Comparison of ENCODE assay signal across 12 cellular contexts in the genomic region with DNA sequence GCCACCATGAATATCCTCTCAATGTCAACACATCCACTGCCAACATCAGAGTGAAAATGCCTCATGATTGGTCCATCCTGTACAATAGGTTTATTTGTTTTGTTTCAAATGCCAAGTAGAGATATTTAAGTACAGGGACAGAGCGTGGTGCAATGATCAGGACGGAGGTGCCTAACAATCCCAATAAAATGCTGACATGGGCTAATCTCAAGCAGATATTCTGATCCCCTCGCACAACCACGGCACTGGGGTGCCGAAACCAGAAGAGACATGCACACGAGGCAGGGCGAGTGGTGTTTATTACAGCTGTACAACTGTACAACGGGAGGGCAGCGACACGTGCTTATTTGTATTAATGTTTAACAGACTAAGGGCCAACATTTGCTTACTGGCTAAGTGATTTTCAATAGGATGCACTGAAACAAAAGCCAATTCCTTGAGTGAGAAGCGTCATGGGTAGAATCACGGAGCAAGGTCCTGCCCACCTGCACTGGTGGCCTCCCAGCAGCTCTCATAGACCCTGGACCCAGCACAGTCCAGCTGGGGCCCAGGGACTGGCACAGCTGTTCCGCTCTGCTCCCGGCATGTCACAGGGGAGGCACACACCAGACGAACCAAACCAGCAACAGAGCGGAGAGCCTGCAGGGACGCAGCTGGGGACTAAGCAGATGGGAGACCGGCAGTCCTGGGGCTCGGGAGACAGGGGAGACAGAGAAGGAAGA.
DNase-seq lines count a peak whose midpoint lies in the region; ATAC-seq, FAIRE-seq and TF ChIP-seq lines count a peak whose summit lies in the region.
"Had no signal": no experiment of that assay in that cellular context is flagged by ENCODE, and none has a peak within 500 bp of the region (broad histone marks: within the 10 kb centered on the region; RNA-seq: fewer than 3 reads in every experiment).

No MANE protein-coding gene starts in this region.

- H3K79me2 ChIP-seq in HepG2 (ENCODE audit: insufficient read depth, low read length) = peaks cover 40% of the 10 kb centered on the region

- no peaks in the 10 kb centered on the region for H3K9me3 ChIP-seq in HepG2 (ENCODE audit: low read length)

- TF ChIP-seq CTCF in WTC11 (IDR thresholded peaks at IDR 0.05) (no peak), HepG2 (CRISPR knock-in tag; IDR thresholded peaks at IDR 0.05) (no peak)

- peak overlapping the region; percentile 92 for H3K27ac Mint-ChIP-seq in activated CD4-positive, alpha-beta memory T cell treated with anti-CD3 and anti-CD28 coated beads, Interleukin-2, amount 10 ng/mL, durations not matched to agents 7 days and 5 days
- H3K27ac Mint-ChIP-seq in activated CD4-positive, alpha-beta memory T cell treated with anti-CD3 and anti-CD28 coated beads for 36 hours = no peak overlapping the region
- H3K27ac Mint-ChIP-seq in WTC11 = peak overlapping the region; percentile 53; the same call in 1 of the 2 replicates

- intact Hi-C loops in activated CD4-positive, alpha-beta memory T cell treated with anti-CD3 and anti-CD28 coated beads for 36 hours (cut with micrococcal nuclease) = no loop called here
- intact Hi-C loops in HepG2 (cut with micrococcal nuclease; ENCODE audit: unreplicated experiment) = loop anchor here (1.0 to 10.0 kb wide), 2 partner anchors 105 to 117 kb away; partner anchors contain the start of gene HDAC4

- peaks cover 66% of the 10 kb centered on the region for H3K4me1 ChIP-seq in HepG2 (ENCODE audit: insufficient read depth, low read length)

- no peaks in the 10 kb centered on the region for H3K27me3 ChIP-seq in HepG2 (ENCODE audit: control insufficient read depth in 1 of 2, insufficient read depth in 2 of 2, low read length in 2 of 2)

- CTCF ChIA-PET in activated CD4-positive, alpha-beta memory T cell treated with anti-CD3 and anti-CD28 coated beads, Interleukin-2, amount 10 ng/mL, durations not matched to agents 7 days and 5 days (lab: Charles Lee) = interaction anchor here (0.7 to 1.1 kb wide), 5 partner anchors 10 to 32 kb away, joined by 3 read pairs; no protein-coding TSS in a partner anchor
- CTCF ChIA-PET in activated CD4-positive, alpha-beta memory T cell treated with anti-CD3 and anti-CD28 coated beads for 36 hours (lab: Charles Lee) = interaction anchor here (1.6 kb wide), 2 partner anchors 18 to 24 kb away, joined by 3 to 4 read pairs; no protein-coding TSS in a partner anchor
- CTCF ChIA-PET in WTC11 (lab: Charles Lee) = interaction anchor here (0.6 to 1.0 kb wide), 2 partner anchors 45 to 141 kb away, joined by 4 to 7 read pairs; no protein-coding TSS in a partner anchor
- CTCF ChIA-PET in HepG2 (lab: Yijun Ruan, JAX; ENCODE audit: low intra/inter-chr PET ratio, low total read pairs) = no interaction called here

- FAIRE-seq in HepG2 (lab: Jason Lieb, UNC) (peak; percentile 79), urothelium cell line (lab: Jason Lieb, UNC) (no peak)

- H3K27me3 Mint-ChIP-seq in activated CD4-positive, alpha-beta memory T cell treated with anti-CD3 and anti-CD28 coated beads, Interleukin-2, amount 10 ng/mL, durations not matched to agents 7 days and 5 days = peaks cover 11% of the 10 kb centered on the region
- peaks cover 12% of the 10 kb centered on the region for H3K27me3 Mint-ChIP-seq in activated CD4-positive, alpha-beta memory T cell treated with anti-CD3 and anti-CD28 coated beads for 36 hours
- H3K27me3 Mint-ChIP-seq in WTC11 (ENCODE audit: low read depth) = no peaks in the 10 kb centered on the region

- POLR2A ChIA-PET in activated CD4-positive, alpha-beta memory T cell treated with anti-CD3 and anti-CD28 coated beads, Interleukin-2, amount 10 ng/mL, durations not matched to agents 7 days and 5 days (lab: Charles Lee) = interaction anchor here (0.8 to 2.5 kb wide), 5 partner anchors 14 to 92 kb away, joined by 3 to 22 read pairs (median 5); no protein-coding TSS in a partner anchor
- POLR2A ChIA-PET in activated CD4-positive, alpha-beta memory T cell treated with anti-CD3 and anti-CD28 coated beads for 36 hours (lab: Charles Lee) = interaction anchor here (0.6 kb wide), 1 partner anchor 978 kb away, joined by 3 read pairs; no protein-coding TSS in a partner anchor
- POLR2A ChIA-PET in WTC11 (lab: Charles Lee) = no interaction called here
- POLR2A ChIA-PET in HepG2 (lab: Yijun Ruan, JAX) = interaction anchor here (1.8 kb wide), 1 partner anchor 102 kb away, joined by 4 read pairs; the partner anchor contains the start of gene HDAC4

- peaks cover 69% of the 10 kb centered on the region for H3K4me1 Mint-ChIP-seq in activated CD4-positive, alpha-beta memory T cell treated with anti-CD3 and anti-CD28 coated beads, Interleukin-2, amount 10 ng/mL, durations not matched to agents 7 days and 5 days
- peaks cover 65% of the 10 kb centered on the region for H3K4me1 Mint-ChIP-seq in activated CD4-positive, alpha-beta memory T cell treated with anti-CD3 and anti-CD28 coated beads for 36 hours (ENCODE audit: low read depth)
- peaks cover 63% of the 10 kb centered on the region for H3K4me1 Mint-ChIP-seq in WTC11

- peak overlapping the region; percentile 75 for H3K4me2 ChIP-seq in HepG2 (ENCODE audit: low read depth, low read length)

- no peak for DNase-seq in activated CD4-positive, alpha-beta memory T cell treated with anti-CD3 and anti-CD28 coated beads, Interleukin-2, amount 10 ng/mL, durations not matched to agents 7 days and 5 days
- no peak for DNase-seq in activated CD4-positive, alpha-beta memory T cell treated with anti-CD3 and anti-CD28 coated beads for 36 hours
- DNase-seq in WTC11 (ENCODE audit: low spot score) (peak; percentile 4), HepG2 (ENCODE audit: low spot score) (peak; percentile 87), superior temporal gyrus (ENCODE audit: extremely low spot score) (peak; percentile 69), T1000 (lab: John Stamatoyannopoulos, UW) (no peak), urothelium cell line (ENCODE audit: low spot score) (no peak)
- DNase-seq in central memory CD4-positive, alpha-beta T cell = no peak
- DNase-seq: activated CD8-positive, alpha-beta memory T cell treated with anti-CD3 and anti-CD28 coated beads for 24 hours; cortex of kidney; MV-4-11 had no signal

- ATAC-seq in WTC11 (no peak), HepG2 (peak; percentile 78)

- H3K4me3 ChIP-seq in HepG2 (replicated peaks in 1 of 3; ENCODE audit: insufficient read depth in 1 of 3, low read depth in 2 of 3, low read length in 3 of 3) = peak overlapping the region; percentile 7 to 45 (median 16); a peak in 3 of 6 replicates

- no peak overlapping the region for H2AFZ ChIP-seq in HepG2 (ENCODE audit: low read length)

- in situ Hi-C loops in HepG2 (cut with HindIII; ENCODE audit: extremely low pct_ligation_motif_present, low pct_unique_long_range_greater_than_20kb) = no loop called here

- no peak overlapping the region for H3K27ac ChIP-seq in HepG2 (ENCODE audit: extremely low read length, insufficient read depth, low read length)
- H3K27ac ChIP-seq: RWPE1 had no signal

- TF ChIP-seq EP300 in HepG2 (IDR thresholded peaks at IDR 0.05; ENCODE audit: low read depth in 2 of 2, low read length in 2 of 2) = no peak; a peak in 1 of 4 replicates
- TF ChIP-seq EP300 in HepG2 (CRISPR knock-in tag; IDR thresholded peaks at IDR 0.05; ENCODE audit: borderline replicate concordance) = peak; percentile 31; the same call in 1 of the 2 replicates

- 19% methylated on average over 15 of the region's 19 CpGs for WGBS in HepG2 (ENCODE audit: low lambda C conversion rate)

- no peak overlapping the region for H3K4me3 Mint-ChIP-seq in activated CD4-positive, alpha-beta memory T cell treated with anti-CD3 and anti-CD28 coated beads, Interleukin-2, amount 10 ng/mL, durations not matched to agents 7 days and 5 days
- no peak overlapping the region for H3K4me3 Mint-ChIP-seq in activated CD4-positive, alpha-beta memory T cell treated with anti-CD3 and anti-CD28 coated beads for 36 hours
- H3K4me3 Mint-ChIP-seq in WTC11 = no peak overlapping the region

- no TSS peak for BruUV-seq in HepG2 (replicated peaks; lab: Mats Ljungman, UMichigan)

- H3K9ac ChIP-seq in HepG2 (ENCODE audit: insufficient read depth, low read depth, low read length) = peak overlapping the region; percentile 45

- peaks cover 87% of the 10 kb centered on the region for H4K20me1 ChIP-seq in HepG2 (ENCODE audit: insufficient read depth, low read length)

- peaks cover 11% of the 10 kb centered on the region for H3K36me3 Mint-ChIP-seq in activated CD4-positive, alpha-beta memory T cell treated with anti-CD3 and anti-CD28 coated beads, Interleukin-2, amount 10 ng/mL, durations not matched to agents 7 days and 5 days (ENCODE audit: low read depth)
- peaks cover 2% of the 10 kb centered on the region for H3K36me3 Mint-ChIP-seq in activated CD4-positive, alpha-beta memory T cell treated with anti-CD3 and anti-CD28 coated beads for 36 hours
- peaks cover 2% of the 10 kb centered on the region; the same call in 1 of the 2 replicates for H3K36me3 Mint-ChIP-seq in WTC11

- no peaks in the 10 kb centered on the region for H3K36me3 ChIP-seq in HepG2 (replicated peaks in 1 of 2; ENCODE audit: control insufficient read depth in 1 of 2, insufficient read depth in 2 of 2, low read length in 2 of 2)

- no peaks in the 10 kb centered on the region for H3K9me3 Mint-ChIP-seq in activated CD4-positive, alpha-beta memory T cell treated with anti-CD3 and anti-CD28 coated beads, Interleukin-2, amount 10 ng/mL, durations not matched to agents 7 days and 5 days
- no peaks in the 10 kb centered on the region for H3K9me3 Mint-ChIP-seq in activated CD4-positive, alpha-beta memory T cell treated with anti-CD3 and anti-CD28 coated beads for 36 hours
- no peaks in the 10 kb centered on the region for H3K9me3 Mint-ChIP-seq in WTC11

- TF ChIP-seq POLR2A in HepG2 (IDR thresholded peaks at IDR 0.05; ENCODE audit: insufficient read depth in 1 of 2, low read depth in 2 of 2, low read length in 2 of 2) = no peak

- peak; percentile 31; the same call in 1 of the 2 replicates for TF ChIP-seq RAD21 in HepG2 (CRISPR knock-in tag; IDR thresholded peaks at IDR 0.05)

TF ChIP-seq in HepG2, 621 proteins besides CTCF, POLR2A, EP300 and RAD21 (continues in another document):
- TF ChIP-seq POGK (CRISPR knock-in tag; conservative IDR thresholded peaks at IDR 0.05) (0 out of 2 replicates have a peak, but pooled peaks have one; percentile 29), ISL2 (CRISPR knock-in tag; IDR thresholded peaks at IDR 0.05) (no peak), RARA (CRISPR knock-in tag; IDR thresholded peaks at IDR 0.05) (peak; percentile 60)

Comparison
In these comparisons a context has a peak if more than half of its experiments do, and no peak if none do; other contexts are left out.
1. DNase-seq: peak in WTC11 (single experiment), HepG2 (single experiment) and superior temporal gyrus (single experiment); none in activated CD4-positive, alpha-beta memory T cell treated with anti-CD3 and anti-CD28 coated beads, Interleukin-2, amount 10 ng/mL, durations not matched to agents 7 days and 5 days (single experiment), activated CD4-positive, alpha-beta memory T cell treated with anti-CD3 and anti-CD28 coated beads for 36 hours (single experiment), T1000 (single experiment), central memory CD4-positive, alpha-beta T cell (single experiment) and urothelium cell line (single experiment).